In the genomic region with DNA sequence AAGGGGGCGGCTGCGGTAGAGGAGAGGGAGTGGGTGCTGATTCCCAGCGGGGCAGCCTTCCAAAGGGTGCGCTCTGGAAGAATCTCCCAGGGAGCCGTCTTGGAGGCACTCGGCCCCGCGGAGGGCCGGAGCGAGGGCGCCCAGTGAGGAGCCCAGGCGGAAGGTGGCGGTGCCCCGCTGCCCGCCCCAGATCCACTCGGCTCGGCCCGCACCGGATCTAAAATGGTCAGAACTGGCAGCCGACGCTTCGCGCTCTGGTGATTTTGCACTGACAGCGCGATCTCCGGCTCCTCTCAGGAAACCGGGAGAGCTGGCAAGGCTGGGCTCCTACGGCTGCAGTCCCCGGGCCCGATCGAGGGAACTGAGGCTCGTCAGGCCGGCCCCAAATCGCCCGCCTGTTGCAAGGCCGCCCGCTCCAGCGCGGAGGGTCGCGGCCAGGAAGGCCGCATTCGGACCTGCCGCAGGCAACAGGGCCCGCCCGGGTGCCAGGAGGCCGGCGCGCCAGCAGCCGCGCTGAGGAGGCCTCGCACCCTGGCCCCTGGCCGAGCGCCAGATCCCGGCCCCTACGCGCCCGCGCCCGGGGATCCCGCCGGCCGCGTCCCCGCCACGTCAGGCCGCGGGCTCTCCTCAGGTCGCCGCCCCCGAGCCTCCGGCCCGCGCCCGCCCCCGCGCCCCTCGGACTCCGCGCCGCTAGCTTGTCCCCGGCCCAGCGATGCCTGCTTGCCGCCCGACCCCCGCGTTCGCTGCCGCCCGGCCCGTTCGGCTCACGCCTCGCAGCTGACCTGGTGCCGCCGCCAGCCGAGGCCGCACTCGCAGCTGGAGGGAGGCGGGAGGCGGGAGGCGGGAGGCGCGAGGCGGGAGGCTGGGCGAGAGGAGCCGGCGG, we compare ENCODE assay signal across 8 cellular contexts. TPM values are rescaled to one million over a fixed set of nuclear protein-coding genes. Genes with fewer than 3 reads are reported as not detected.
DNase-seq lines count a peak whose midpoint lies in the region; ATAC-seq and TF ChIP-seq lines count a peak whose summit lies in the region.

A gene with protein sequence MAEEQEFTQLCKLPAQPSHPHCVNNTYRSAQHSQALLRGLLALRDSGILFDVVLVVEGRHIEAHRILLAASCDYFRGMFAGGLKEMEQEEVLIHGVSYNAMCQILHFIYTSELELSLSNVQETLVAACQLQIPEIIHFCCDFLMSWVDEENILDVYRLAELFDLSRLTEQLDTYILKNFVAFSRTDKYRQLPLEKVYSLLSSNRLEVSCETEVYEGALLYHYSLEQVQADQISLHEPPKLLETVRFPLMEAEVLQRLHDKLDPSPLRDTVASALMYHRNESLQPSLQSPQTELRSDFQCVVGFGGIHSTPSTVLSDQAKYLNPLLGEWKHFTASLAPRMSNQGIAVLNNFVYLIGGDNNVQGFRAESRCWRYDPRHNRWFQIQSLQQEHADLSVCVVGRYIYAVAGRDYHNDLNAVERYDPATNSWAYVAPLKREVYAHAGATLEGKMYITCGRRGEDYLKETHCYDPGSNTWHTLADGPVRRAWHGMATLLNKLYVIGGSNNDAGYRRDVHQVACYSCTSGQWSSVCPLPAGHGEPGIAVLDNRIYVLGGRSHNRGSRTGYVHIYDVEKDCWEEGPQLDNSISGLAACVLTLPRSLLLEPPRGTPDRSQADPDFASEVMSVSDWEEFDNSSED (minus strand): TSS at position 818 of the 883 bp plus-strand sequence. CDS start 6,584 bp downstream, outside the sequence.

- TF ChIP-seq CTCF in RWPE1 (conservative IDR thresholded peaks at IDR 0.05; ENCODE audit: low read depth) = no peak
- no peak for TF ChIP-seq CTCF in cardiac fibroblast (IDR thresholded peaks at IDR 0.05; ENCODE audit: low read depth, low read length)

- H3K4me1 ChIP-seq in CD4-positive, CD25-positive, alpha-beta regulatory T cell (ENCODE audit: control insufficient read depth, insufficient read depth, low read length, poor library complexity, severe bottlenecking) = peaks cover 58% of the 10 kb centered on the region
- peaks cover 11% of the 10 kb centered on the region for H3K4me1 ChIP-seq in skeletal muscle satellite cell (ENCODE audit: control insufficient read depth, insufficient read depth, low read length)

- no peaks in the 10 kb centered on the region for H3K27me3 ChIP-seq in CD4-positive, CD25-positive, alpha-beta regulatory T cell (ENCODE audit: control insufficient read depth, insufficient read depth, low read length)
- H3K27me3 ChIP-seq in skeletal muscle satellite cell (ENCODE audit: control insufficient read depth, insufficient read depth, low read length) = no peaks in the 10 kb centered on the region

- H3K27ac ChIP-seq in CD4-positive, CD25-positive, alpha-beta regulatory T cell (ENCODE audit: insufficient read depth, low read length, poor library complexity, severe bottlenecking) = peak within 1 kb of the TSS; percentile 95
- peak within 1 kb of the TSS; percentile 88 for H3K27ac ChIP-seq in RWPE1

- H3K9me3 Mint-ChIP-seq in CD4-positive, CD25-positive, alpha-beta regulatory T cell = no peaks in the 10 kb centered on the region

- H3K4me1 Mint-ChIP-seq in CD4-positive, CD25-positive, alpha-beta regulatory T cell = peaks cover 6 to 70% (median 42%) of the 10 kb centered on the region in 4 donors

- H3K4me2 ChIP-seq in skeletal muscle satellite cell (ENCODE audit: low read length) = peak within 1 kb of the TSS; percentile 100

- CTCF ChIA-PET in RWPE1 (lab: Yijun Ruan, JAX) = no interaction called here

- no peaks in the 10 kb centered on the region for H3K9me3 ChIP-seq in CD4-positive, CD25-positive, alpha-beta regulatory T cell (ENCODE audit: control insufficient read depth in 2 of 2, low read length in 2 of 2)
- H3K9me3 ChIP-seq in skeletal muscle satellite cell (replicated peaks; ENCODE audit: low read length) = no peaks in the 10 kb centered on the region

- no peaks in the 10 kb centered on the region for H3K27me3 Mint-ChIP-seq in CD4-positive, CD25-positive, alpha-beta regulatory T cell

- no peaks in the 10 kb centered on the region for H3K36me3 ChIP-seq in CD4-positive, CD25-positive, alpha-beta regulatory T cell (ENCODE audit: control insufficient read depth, insufficient read depth, low read length)
- H3K36me3 ChIP-seq in skeletal muscle satellite cell (ENCODE audit: insufficient read depth, low read length) = no peaks in the 10 kb centered on the region

- POLR2A ChIA-PET in RWPE1 (lab: Yijun Ruan, JAX; ENCODE audit: low non-redundant PET) = no interaction called here

- peak within 1 kb of the TSS; percentile 93 for H3K9ac ChIP-seq in skeletal muscle satellite cell (ENCODE audit: low read depth, low read length)

- H3K4me3 ChIP-seq in CD4-positive, CD25-positive, alpha-beta regulatory T cell (ENCODE audit: low read depth, low read length) = peak within 1 kb of the TSS; percentile 94
- H3K4me3 ChIP-seq in cardiac fibroblast (replicated peaks in 1 of 2; ENCODE audit: low read depth in 2 of 2, low read length in 2 of 2) (peak within 1 kb of the TSS; percentile 69 to 71), skeletal muscle satellite cell (ENCODE audit: low read length) (peak within 1 kb of the TSS; percentile 77)

- no peaks in the 10 kb centered on the region for H3K36me3 Mint-ChIP-seq in CD4-positive, CD25-positive, alpha-beta regulatory T cell

- peak within 1 kb of the TSS; percentile 91 to 95 (median 93) for H3K4me3 Mint-ChIP-seq in CD4-positive, CD25-positive, alpha-beta regulatory T cell

- DNase-seq in CD4-positive, CD25-positive, alpha-beta regulatory T cell = peak in 2 of 3 donors; percentile 22 to 58
- DNase-seq in RWPE1 (ENCODE audit: low spot score) (peak; percentile 19), cardiac fibroblast (ENCODE audit: low read depth in 2 of 2) (peak in 1 of 2 donors; percentile 37), iris pigment epithelial cell (ENCODE audit: low read depth) (peak; percentile 38), middle frontal gyrus (ENCODE audit: extremely low spot score, low spot score) (no peak)

- peak within 1 kb of the TSS; percentile 48 to 95 (median 93) for H3K27ac Mint-ChIP-seq in CD4-positive, CD25-positive, alpha-beta regulatory T cell

- peak in 1 of 2 donors; percentile 3 for ATAC-seq in CD4-positive, CD25-positive, alpha-beta regulatory T cell (ENCODE audit: low read depth in 2 of 2)
- peak; percentile 41 for ATAC-seq in GM19023 (IDR thresholded peaks at IDR 0.05; ENCODE audit: unreplicated experiment)
- ATAC-seq in HG03108 (IDR thresholded peaks at IDR 0.05; ENCODE audit: unreplicated experiment) = peak; percentile 25

RNA-seq across cellular contexts. Expression of the gene that starts here (rescaled TPM):
- 55.6 TPM for total RNA-seq in CD4-positive, CD25-positive, alpha-beta regulatory T cell
- polyA plus RNA-seq in CD4-positive, CD25-positive, alpha-beta regulatory T cell = 10 to 100 TPM; 40.1 to 48.1 (median 42.4) TPM
- total RNA-seq in skeletal muscle satellite cell (2012; rRNA removed) = 14.7 and 18.1 TPM in 2 replicates
